Comparison of ENCODE assay signal across 2 cellular contexts in the genomic region with DNA sequence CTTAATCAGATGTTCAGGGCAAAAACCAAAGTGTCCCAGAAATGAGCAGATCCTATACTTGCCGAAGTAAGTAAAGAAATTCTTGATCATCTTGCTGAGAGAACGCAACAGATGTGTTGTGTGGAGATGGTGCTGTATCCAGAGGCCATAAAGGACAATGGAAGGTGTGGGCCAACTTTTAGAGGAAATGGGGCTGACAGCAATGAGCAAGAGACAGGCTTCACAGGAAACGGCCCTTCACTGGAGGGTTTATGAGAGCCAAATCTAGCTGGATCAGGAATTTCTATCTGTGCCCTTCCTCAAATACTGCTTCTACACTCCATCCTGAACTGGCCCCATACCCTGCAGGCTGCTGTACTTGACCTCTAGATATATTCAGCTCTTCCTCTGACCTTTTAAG.
TF ChIP-seq lines count a peak whose summit lies in the region.

No MANE protein-coding gene starts in this region.

TF ChIP-seq in HCT116, 20 proteins besides CTCF, POLR2A, EP300 and RAD21:
- no peak for TF ChIP-seq CEBPB (IDR thresholded peaks at IDR 0.05; ENCODE audit: low read depth)
- no peak for TF ChIP-seq SIN3A (IDR thresholded peaks at IDR 0.05; ENCODE audit: low read depth)
- no peak for TF ChIP-seq YY1 (IDR thresholded peaks at IDR 0.05; ENCODE audit: extremely low read depth, insufficient replicate concordance, low read depth, low read length)
- TF ChIP-seq POLR2AphosphoS5 (IDR thresholded peaks at IDR 0.05; ENCODE audit: low read depth, low read length) = peak; percentile 13; the same call in 1 of the 2 replicates
- no peak for TF ChIP-seq SRF (IDR thresholded peaks at IDR 0.05; ENCODE audit: low read depth)
- TF ChIP-seq, protein P1, sequence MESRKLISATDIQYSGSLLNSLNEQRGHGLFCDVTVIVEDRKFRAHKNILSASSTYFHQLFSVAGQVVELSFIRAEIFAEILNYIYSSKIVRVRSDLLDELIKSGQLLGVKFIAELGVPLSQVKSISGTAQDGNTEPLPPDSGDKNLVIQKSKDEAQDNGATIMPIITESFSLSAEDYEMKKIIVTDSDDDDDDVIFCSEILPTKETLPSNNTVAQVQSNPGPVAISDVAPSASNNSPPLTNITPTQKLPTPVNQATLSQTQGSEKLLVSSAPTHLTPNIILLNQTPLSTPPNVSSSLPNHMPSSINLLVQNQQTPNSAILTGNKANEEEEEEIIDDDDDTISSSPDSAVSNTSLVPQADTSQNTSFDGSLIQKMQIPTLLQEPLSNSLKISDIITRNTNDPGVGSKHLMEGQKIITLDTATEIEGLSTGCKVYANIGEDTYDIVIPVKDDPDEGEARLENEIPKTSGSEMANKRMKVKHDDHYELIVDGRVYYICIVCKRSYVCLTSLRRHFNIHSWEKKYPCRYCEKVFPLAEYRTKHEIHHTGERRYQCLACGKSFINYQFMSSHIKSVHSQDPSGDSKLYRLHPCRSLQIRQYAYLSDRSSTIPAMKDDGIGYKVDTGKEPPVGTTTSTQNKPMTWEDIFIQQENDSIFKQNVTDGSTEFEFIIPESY (IDR thresholded peaks at IDR 0.05; ENCODE audit: extremely low read depth, insufficient replicate concordance, low read length) = no peak
- TF ChIP-seq FOSL1 (IDR thresholded peaks at IDR 0.05; ENCODE audit: low read depth) = no peak
- no peak for TF ChIP-seq ZFX (IDR thresholded peaks at IDR 0.05)

TF ChIP-seq in endothelial cell of umbilical vein, 7 proteins besides CTCF, POLR2A, EP300 and RAD21:
- no peak for TF ChIP-seq FOS (IDR thresholded peaks at IDR 0.05; ENCODE audit: borderline replicate concordance, insufficient read depth, low read length)
- TF ChIP-seq MYC (IDR thresholded peaks at IDR 0.05; ENCODE audit: low read depth, low read length) = no peak
- no peak for TF ChIP-seq EZH2 (IDR thresholded peaks at IDR 0.05; ENCODE audit: borderline replicate concordance, low read depth, low read length, severe bottlenecking)
- TF ChIP-seq GATA2 (IDR thresholded peaks at IDR 0.05; ENCODE audit: insufficient read depth, insufficient read length, low read depth, low read length) = no peak
- TF ChIP-seq JUN (IDR thresholded peaks at IDR 0.05; ENCODE audit: borderline replicate concordance, insufficient read depth, insufficient read length, low read depth) = no peak
- TF ChIP-seq, protein P2, sequence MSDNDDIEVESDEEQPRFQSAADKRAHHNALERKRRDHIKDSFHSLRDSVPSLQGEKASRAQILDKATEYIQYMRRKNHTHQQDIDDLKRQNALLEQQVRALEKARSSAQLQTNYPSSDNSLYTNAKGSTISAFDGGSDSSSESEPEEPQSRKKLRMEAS (IDR thresholded peaks at IDR 0.05; ENCODE audit: insufficient read depth, insufficient read length) = no peak
- TF ChIP-seq POLR2AphosphoS5 (IDR thresholded peaks at IDR 0.05; ENCODE audit: insufficient read depth, low read depth, low read length) = no peak
